8 cellular contexts compared by ENCODE assay signal in genomic region chr22:41444360-41445170, GRCh38. TPM values are rescaled to one million over a fixed set of nuclear protein-coding genes. Genes with fewer than 3 reads are reported as not detected.
DNase-seq lines count a peak whose midpoint lies in the region; ATAC-seq and TF ChIP-seq lines count a peak whose summit lies in the region.

No MANE protein-coding gene starts in this region.

- H3K4me3 ChIP-seq in AG09309 (ENCODE audit: control insufficient read depth, low read depth, low read length), result peak overlapping the region; percentile 99
- peak overlapping the region; percentile 95 for H3K4me3 ChIP-seq in choroid plexus epithelial cell (ENCODE audit: low read depth, low read length)
- peak overlapping the region; percentile 81 for H3K4me3 ChIP-seq in kidney epithelial cell (ENCODE audit: low read depth, low read length)

- H3K36me3 ChIP-seq in kidney epithelial cell (ENCODE audit: control insufficient read depth, insufficient read depth, low read length), result no peaks in the 10 kb centered on the region

- TF ChIP-seq CTCF in AG09309 (IDR thresholded peaks at IDR 0.05; ENCODE audit: control insufficient read depth, insufficient read depth, low read depth, low read length, missing control alignments), result no peak
- TF ChIP-seq CTCF in choroid plexus epithelial cell (conservative IDR thresholded peaks at IDR 0.05; ENCODE audit: low read depth, low read length), result no peak
- TF ChIP-seq CTCF in kidney epithelial cell (IDR thresholded peaks at IDR 0.05; ENCODE audit: insufficient read depth, low read length, poor library complexity, severe bottlenecking), result no peak

- peak; percentile 85 for DNase-seq in AG09309 (ENCODE audit: low read depth)
- DNase-seq in NCI-H510A treated with DMSO at 0.1 percent for 48 hours (lab: John Stamatoyannopoulos, UW), result peak; percentile 88
- DNase-seq in activated CD4-positive, alpha-beta T cell treated with anti-CD3 and anti-CD28 coated beads for 4 hours, result peak; percentile 82 to 86
- peak; percentile 98 for DNase-seq in choroid plexus epithelial cell (ENCODE audit: low read depth)
- DNase-seq in kidney epithelial cell (ENCODE audit: low read depth), result peak; percentile 92
- peak; percentile 66 to 70 for DNase-seq in stimulated activated CD4-positive, alpha-beta T cell treated with anti-CD3 and anti-CD28 coated beads, Interleukin-15, amount 100 ng/mL, for 1 hour (ENCODE audit: low read depth in 1 of 2, low spot score in 1 of 2)

- no peaks in the 10 kb centered on the region for H3K27me3 ChIP-seq in kidney epithelial cell (ENCODE audit: control insufficient read depth, insufficient read depth, low read length)

- ATAC-seq in GM19025 (IDR thresholded peaks at IDR 0.05; ENCODE audit: low read depth, unreplicated experiment) (peak; percentile 42), HG03354 (IDR thresholded peaks at IDR 0.05; ENCODE audit: poor library complexity, severe bottlenecking, unreplicated experiment) (peak; percentile 58)

RNA-seq across cellular contexts. Expression of gene TOB2, which starts 2.0 kb away (rescaled TPM):
- total RNA-seq in kidney epithelial cell, result 31.2 and 36.1 TPM in 2 replicates

RNA-seq across cellular contexts. Expression of gene PHF5A, which starts 23.9 kb away (rescaled TPM):
- total RNA-seq in kidney epithelial cell, result 50.6 and 53.3 TPM in 2 replicates

RNA-seq across cellular contexts. Expression of gene ACO2, which starts 24.4 kb away (rescaled TPM):
- total RNA-seq in kidney epithelial cell, result 103 and 110 TPM in 2 replicates

Comparison
In these comparisons a context has a peak if more than half of its experiments do, and no peak if none do; other contexts are left out.
1. Peak in every context shown above with its lines: DNase-seq, ATAC-seq and H3K4me3 ChIP-seq.